In the genomic region with DNA sequence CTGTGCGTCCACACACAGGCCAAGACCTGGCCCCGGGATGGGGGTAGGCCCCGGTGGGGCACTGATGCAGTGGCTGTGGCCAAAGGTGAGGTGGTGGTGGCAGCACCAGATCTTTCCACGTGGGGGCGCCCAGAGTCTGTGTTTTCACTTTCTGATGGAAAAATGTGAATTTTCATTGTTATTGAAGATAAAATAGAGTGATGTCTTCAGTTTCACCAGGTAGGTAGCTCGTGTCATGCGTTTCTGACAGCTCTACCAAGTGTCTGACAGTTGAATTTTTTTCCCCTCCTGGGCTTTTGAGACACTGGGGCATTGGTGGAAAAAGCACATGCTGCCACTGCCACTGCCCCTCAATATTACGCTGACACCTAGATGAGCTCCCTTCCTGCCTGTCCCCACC, we compare ENCODE assay signal across 8 cellular contexts. TPM values are rescaled to one million over a fixed set of nuclear protein-coding genes. Genes with fewer than 3 reads are reported as not detected.
DNase-seq lines count a peak whose midpoint lies in the region; ATAC-seq and TF ChIP-seq lines count a peak whose summit lies in the region.

No MANE protein-coding gene starts in this region.

- no peak overlapping the region for H4K91ac ChIP-seq in H9 (ENCODE audit: insufficient read length, low read depth, low read length)

- CTCF ChIA-PET in CD4-positive, alpha-beta T cell (lab: Charles Lee), result interaction anchor here (0.6 to 3.4 kb wide), 12 partner anchors 12 to 402 kb away, joined by 3 to 41 read pairs (median 3); no protein-coding TSS in a partner anchor

- H3K4ac ChIP-seq in H9 (ENCODE audit: low read depth, low read length), result no peak overlapping the region

- no peaks in the 10 kb centered on the region for H4K20me1 ChIP-seq in H9 (ENCODE audit: control insufficient read depth, insufficient read depth, insufficient read length)

- H3K14ac ChIP-seq in H9 (ENCODE audit: insufficient read depth, low read length), result no peak overlapping the region

- POLR2A ChIA-PET in CD4-positive, alpha-beta T cell (lab: Charles Lee), result interaction anchor here (1.4 to 2.0 kb wide), 3 partner anchors 48 to 118 kb away, joined by 3 to 8 read pairs (median 5); no protein-coding TSS in a partner anchor
- POLR2A ChIA-PET in activated naive CD8-positive, alpha-beta T cell treated with anti-CD3 and anti-CD28 coated beads, Interleukin-2, amount 10 ng/mL, durations not matched to agents 7 days and 5 days (lab: Charles Lee), result interaction anchor here (0.7 to 1.3 kb wide), 3 partner anchors 46 to 157 kb away, joined by 3 to 6 read pairs (median 3); no protein-coding TSS in a partner anchor

- H3K27me3 Mint-ChIP-seq in CD4-positive, alpha-beta T cell, result no peaks in the 10 kb centered on the region
- H3K27me3 Mint-ChIP-seq in H9 (ENCODE audit: low read depth), result no peaks in the 10 kb centered on the region; the same call in 1 of the 2 replicates
- no peaks in the 10 kb centered on the region for H3K27me3 Mint-ChIP-seq in activated naive CD8-positive, alpha-beta T cell treated with anti-CD3 and anti-CD28 coated beads, Interleukin-2, amount 10 ng/mL, durations not matched to agents 7 days and 5 days

- H2AFZ ChIP-seq in H9 (ENCODE audit: low read length), result no peak overlapping the region

- H2BK12ac ChIP-seq in H9 (ENCODE audit: insufficient read length, low read depth, low read length), result no peak overlapping the region

- DNase-seq in CD4-positive, alpha-beta T cell, result peak; percentile 40 to 82 (median 69)
- peak; percentile 53 for DNase-seq in H9
- DNase-seq in T follicular helper cell (ENCODE audit: low read depth), result peak; percentile 50
- DNase-seq in activated naive CD8-positive, alpha-beta T cell treated with anti-CD3 and anti-CD28 coated beads, Interleukin-2, amount 10 ng/mL, durations not matched to agents 7 days and 5 days, result peak; percentile 79
- DNase-seq in right cardiac atrium, result peak; percentile 54 to 84 (median 78)
- peak; percentile 41 to 77 (median 49) for DNase-seq in stimulated activated CD4-positive, alpha-beta T cell treated with anti-CD3 and anti-CD28 coated beads, Interleukin-12 subunit alpha, Interleukin-12 subunit beta, amount 100 ng/mL, for 48 hours (ENCODE audit: low read depth in 2 of 3, low spot score in 1 of 3)

- no peaks in the 10 kb centered on the region for H3K79me1 ChIP-seq in H9 (ENCODE audit: insufficient read depth, low read depth, low read length, poor library complexity, severe bottlenecking)

- ATAC-seq in CD4-positive, alpha-beta T cell (ENCODE audit: poor library complexity), result peak; percentile 74
- peak; percentile 60 for ATAC-seq in activated naive CD8-positive, alpha-beta T cell treated with anti-CD3 and anti-CD28 coated beads, Interleukin-2, amount 10 ng/mL, durations not matched to agents 7 days and 5 days (ENCODE audit: low read depth)
- peak in 1 of 2 donors; percentile 55 for ATAC-seq in right cardiac atrium
- no peak for ATAC-seq in GM18861 (IDR thresholded peaks at IDR 0.05; ENCODE audit: unreplicated experiment)
- ATAC-seq in GM18502 (IDR thresholded peaks at IDR 0.05; ENCODE audit: poor library complexity, unreplicated experiment), result no peak

- H3K36me3 Mint-ChIP-seq in CD4-positive, alpha-beta T cell (ENCODE audit: low read depth), result peaks cover 3% of the 10 kb centered on the region
- peaks cover 46 to 80% (median 68%) of the 10 kb centered on the region in 3 experiments; a peak in 6 of 7 replicates for H3K36me3 Mint-ChIP-seq in H9 (ENCODE audit: insufficient read depth in 1 of 3, low read depth in 3 of 3)
- H3K36me3 Mint-ChIP-seq in activated naive CD8-positive, alpha-beta T cell treated with anti-CD3 and anti-CD28 coated beads, Interleukin-2, amount 10 ng/mL, durations not matched to agents 7 days and 5 days, result peaks cover 8% of the 10 kb centered on the region

- intact Hi-C loops in CD4-positive, alpha-beta T cell (cut with DNase I, micrococcal nuclease), result loop anchor here (1.0 to 5.0 kb wide), 6 partner anchors 115 to 476 kb away; no protein-coding TSS in a partner anchor
- intact Hi-C loops in right cardiac atrium (cut with DNase I), result loop anchor here (1.0 to 2.0 kb wide), 2 partner anchors 115 kb away; no protein-coding TSS in a partner anchor

- no peak overlapping the region for H4K8ac ChIP-seq in H9 (replicated peaks; ENCODE audit: insufficient read length, low read depth, low read length)

- no peaks in the 10 kb centered on the region for H3K79me2 ChIP-seq in H9 (ENCODE audit: insufficient read depth, low read length)

- no peak overlapping the region for H3T11ph ChIP-seq in H9 (ENCODE audit: low read length)

- no CpG with 5 or more reads among the region's 8 CpGs for WGBS in H9 (ENCODE audit: extremely low coverage, insufficient read length, low lambda C conversion rate)
- WGBS in right cardiac atrium, result 17% methylated on average over 8 of the region's 8 CpGs

- H3K9ac ChIP-seq in H9 (ENCODE audit: extremely low read depth, insufficient read length, low read length), result no peak overlapping the region

- no peak overlapping the region for H3K27ac ChIP-seq in CD4-positive, alpha-beta T cell (ENCODE audit: low read depth, low read length)
- H3K27ac ChIP-seq in H9 (ENCODE audit: insufficient read length, low read depth, low read length), result no peak overlapping the region
- no peak overlapping the region for H3K27ac ChIP-seq in right cardiac atrium (ENCODE audit: low read length)

- no peak overlapping the region for H4K5ac ChIP-seq in H9 (ENCODE audit: insufficient read length, low read depth, low read length)

- H2AK5ac ChIP-seq in H9 (ENCODE audit: insufficient read length, low read length), result no peak overlapping the region

- no peak overlapping the region for H3K4me3 ChIP-seq in right cardiac atrium (ENCODE audit: low read length)

- H2BK20ac ChIP-seq in H9 (ENCODE audit: low read depth, low read length, poor library complexity, severe bottlenecking), result no peak overlapping the region

- H3K56ac ChIP-seq in H9 (ENCODE audit: insufficient read length, low read depth, low read length), result no peak overlapping the region

- peak; percentile 97 for TF ChIP-seq CTCF in CD4-positive, alpha-beta T cell (IDR thresholded peaks at IDR 0.05)
- peak; percentile 90 for TF ChIP-seq CTCF in H9 (conservative IDR thresholded peaks at IDR 0.05)

- H2BK15ac ChIP-seq in H9 (ENCODE audit: low read depth, low read length), result no peak overlapping the region

- H3K4me1 ChIP-seq in H9 (ENCODE audit: insufficient read depth, low read length), result no peaks in the 10 kb centered on the region
- no peaks in the 10 kb centered on the region for H3K4me1 ChIP-seq in right cardiac atrium (ENCODE audit: control insufficient read depth, insufficient read depth, low read length)

- no peak overlapping the region for H3K4me2 ChIP-seq in H9 (ENCODE audit: insufficient read depth, insufficient read length, low read length)

- no peak overlapping the region for H3K23ac ChIP-seq in H9 (ENCODE audit: insufficient read length, low read depth, low read length)

- no peaks in the 10 kb centered on the region for H3K9me3 Mint-ChIP-seq in CD4-positive, alpha-beta T cell
- no peaks in the 10 kb centered on the region for H3K9me3 Mint-ChIP-seq in H9
- no peaks in the 10 kb centered on the region for H3K9me3 Mint-ChIP-seq in activated naive CD8-positive, alpha-beta T cell treated with anti-CD3 and anti-CD28 coated beads, Interleukin-2, amount 10 ng/mL, durations not matched to agents 7 days and 5 days

- H3K9me3 ChIP-seq in CD4-positive, alpha-beta T cell (ENCODE audit: control insufficient read depth, low read length), result no peaks in the 10 kb centered on the region
- no peaks in the 10 kb centered on the region for H3K9me3 ChIP-seq in H9 (ENCODE audit: control insufficient read depth, low read depth, low read length)
- no peaks in the 10 kb centered on the region for H3K9me3 ChIP-seq in right cardiac atrium (ENCODE audit: control insufficient read depth, low read length)

- H3K27ac Mint-ChIP-seq in CD4-positive, alpha-beta T cell, result no peak overlapping the region
- peak overlapping the region in 2 of 3 experiments; percentile 70 to 92; a peak in 2 of 7 replicates for H3K27ac Mint-ChIP-seq in H9
- H3K27ac Mint-ChIP-seq in activated naive CD8-positive, alpha-beta T cell treated with anti-CD3 and anti-CD28 coated beads, Interleukin-2, amount 10 ng/mL, durations not matched to agents 7 days and 5 days, result peak overlapping the region; percentile 7

- H3K4me1 Mint-ChIP-seq in CD4-positive, alpha-beta T cell (ENCODE audit: low read depth), result no peaks in the 10 kb centered on the region
- no peaks in the 10 kb centered on the region for H3K4me1 Mint-ChIP-seq in H9
- H3K4me1 Mint-ChIP-seq in activated naive CD8-positive, alpha-beta T cell treated with anti-CD3 and anti-CD28 coated beads, Interleukin-2, amount 10 ng/mL, durations not matched to agents 7 days and 5 days, result peaks cover 6% of the 10 kb centered on the region

- H3K18ac ChIP-seq in H9 (ENCODE audit: insufficient read length, low read depth, low read length), result no peak overlapping the region

- H2BK5ac ChIP-seq in H9 (ENCODE audit: insufficient read length, low read length), result no peak overlapping the region

- no peak overlapping the region for H3K4me3 Mint-ChIP-seq in CD4-positive, alpha-beta T cell
- H3K4me3 Mint-ChIP-seq in H9, result no peak overlapping the region
- H3K4me3 Mint-ChIP-seq in activated naive CD8-positive, alpha-beta T cell treated with anti-CD3 and anti-CD28 coated beads, Interleukin-2, amount 10 ng/mL, durations not matched to agents 7 days and 5 days, result no peak overlapping the region

- peaks cover 2% of the 10 kb centered on the region for H3K23me2 ChIP-seq in H9 (ENCODE audit: insufficient read length, low read depth, low read length, poor library complexity, severe bottlenecking)

- no peaks in the 10 kb centered on the region for H3K27me3 ChIP-seq in CD4-positive, alpha-beta T cell (ENCODE audit: control insufficient read depth, insufficient read depth, low read length)
- H3K27me3 ChIP-seq in H9 (ENCODE audit: insufficient read depth, low read length), result no peaks in the 10 kb centered on the region
- no peaks in the 10 kb centered on the region for H3K27me3 ChIP-seq in right cardiac atrium (ENCODE audit: control insufficient read depth, insufficient read depth)

- H2BK120ac ChIP-seq in H9 (ENCODE audit: low read depth, low read length, poor library complexity, severe bottlenecking), result no peak overlapping the region

RNA-seq across cellular contexts. Expression of a gene that starts 40.0 kb away (rescaled TPM):
- total RNA-seq in CD4-positive, alpha-beta T cell, result 10 to 100 TPM; 59.1 to 65.2 TPM
- total RNA-seq in H9 (2021) (81.2 and 82.7 TPM in 2 replicates), right cardiac atrium (10 to 100 TPM; 19.7 to 28.2 (median 24.5) TPM)
- total RNA-seq in activated naive CD8-positive, alpha-beta T cell treated with anti-CD3 and anti-CD28 coated beads, Interleukin-2, amount 10 ng/mL, durations not matched to agents 7 days and 5 days, result 10 to 100 TPM; 67.4 to 70.4 TPM
- polyA plus RNA-seq in right cardiac atrium, result 59.4 TPM

RNA-seq across cellular contexts. Expression of a gene that starts 49.6 kb away (rescaled TPM):
- 10 to 100 TPM in 1 of 2 experiments, 1 to 10 TPM in 1; 8.1 to 11.5 TPM for total RNA-seq in CD4-positive, alpha-beta T cell
- 69.2 and 78.6 TPM in 2 replicates for total RNA-seq in H9 (2021)
- total RNA-seq in activated naive CD8-positive, alpha-beta T cell treated with anti-CD3 and anti-CD28 coated beads, Interleukin-2, amount 10 ng/mL, durations not matched to agents 7 days and 5 days, result 10 to 100 TPM; 45.0 to 54.3 TPM
- 1 to 10 TPM; 1.3 to 2.6 (median 1.9) TPM for total RNA-seq in right cardiac atrium
- 0.27 TPM for polyA plus RNA-seq in right cardiac atrium

RNA-seq across cellular contexts. Expression of a gene that starts 57.9 kb away (rescaled TPM):
- 10 to 100 TPM; 28.8 to 28.9 TPM for total RNA-seq in CD4-positive, alpha-beta T cell
- total RNA-seq in H9 (2021), result 67.0 and 73.2 TPM in 2 replicates
- 10 to 100 TPM; 57.7 to 63.1 TPM for total RNA-seq in activated naive CD8-positive, alpha-beta T cell treated with anti-CD3 and anti-CD28 coated beads, Interleukin-2, amount 10 ng/mL, durations not matched to agents 7 days and 5 days
- 10 to 100 TPM; 44.7 to 57.0 (median 49.3) TPM for total RNA-seq in right cardiac atrium
- polyA plus RNA-seq in right cardiac atrium, result 63.4 TPM

Comparison
In these comparisons a context has a peak if more than half of its experiments do, and no peak if none do; other contexts are left out.
1. ATAC-seq: peak in CD4-positive, alpha-beta T cell (single experiment) and activated naive CD8-positive, alpha-beta T cell treated with anti-CD3 and anti-CD28 coated beads, Interleukin-2, amount 10 ng/mL, durations not matched to agents 7 days and 5 days (single experiment); none in GM18861 (single experiment) and GM18502 (single experiment).
2. Peak in every context shown above with its lines, with median percentiles within 50 percentile points of each other: DNase-seq.